Comparison of ENCODE assay signal across 27 cellular contexts in genomic region chr4:177509346-177509745, GRCh38.
"Had no signal": no experiment of that assay in that cellular context is flagged by ENCODE, and none has a peak within 500 bp of the region (broad histone marks: within the 10 kb centered on the region; RNA-seq: fewer than 3 reads in every experiment).

No MANE protein-coding gene starts in this region.

- H3K36me3 ChIP-seq: ascending aorta, breast epithelium, esophagus muscularis mucosa, gastrocnemius medialis, heart left ventricle had no signal

- DNase-seq: activated CD4-positive, alpha-beta memory T cell treated with anti-CD3 and anti-CD28 coated beads for 36 hours; activated CD4-positive, alpha-beta T cell treated with anti-CD3 and anti-CD28 coated beads for 36 hours; activated CD4-positive, alpha-beta T cell treated with anti-CD3 and anti-CD28 coated beads, Interleukin-2, amount 10 ng/mL, durations not matched to agents 24 days and 14 days; activated CD4-positive, CD25-positive, alpha-beta regulatory T cell; activated CD4-positive, CD25-positive, alpha-beta regulatory T cell treated with anti-CD3 and anti-CD28 coated beads, Interleukin-2, amount 50 U/mL, for 72 hours; activated CD8-positive, alpha-beta memory T cell treated with anti-CD3 and anti-CD28 coated beads, Interleukin-2, amount 50 U/mL, for 48 hours; activated CD8-positive, alpha-beta T cell treated with anti-CD3 and anti-CD28 coated beads, Interleukin-2, amount 10 ng/mL, durations not matched to agents 7 days and 5 days; activated gamma-delta T cell; activated naive CD4-positive, alpha-beta T cell; activated naive CD4-positive, alpha-beta T cell treated with anti-CD3 and anti-CD28 coated beads, Interleukin-2, amount 10 ng/mL, durations not matched to agents 7 days and 5 days; activated naive CD8-positive, alpha-beta T cell treated with anti-CD3 and anti-CD28 coated beads, Interleukin-2, amount 10 ng/mL, durations not matched to agents 7 days and 5 days; activated T-cell treated with anti-CD3 and anti-CD28 coated beads for 4 hours; activated T-cell treated with anti-CD3 and anti-CD28 coated beads, Interleukin-2, amount 50 U/mL, for 24 hours; activated T-cell treated with anti-CD3 and anti-CD28 coated beads, Interleukin-2, amount 50 U/mL, for 72 hours; dorsolateral prefrontal cortex; effector memory CD4-positive, alpha-beta T cell; endodermal cell; erythroblast; foreskin keratinocyte; gastrocnemius medialis; glutamatergic neuron; heart left ventricle; T-helper 2 cell had no signal

- H3K4me3 ChIP-seq: ascending aorta, breast epithelium, coronary artery, dorsolateral prefrontal cortex, esophagus muscularis mucosa, gastrocnemius medialis, heart left ventricle had no signal

- ATAC-seq: activated CD4-positive, alpha-beta T cell treated with anti-CD3 and anti-CD28 coated beads for 36 hours; activated CD8-positive, alpha-beta T cell treated with anti-CD3 and anti-CD28 coated beads, Interleukin-2, amount 10 ng/mL, durations not matched to agents 7 days and 5 days; foreskin keratinocyte; gastrocnemius medialis; heart left ventricle had no signal

- H3K27me3 ChIP-seq: ascending aorta, breast epithelium, dorsolateral prefrontal cortex, esophagus muscularis mucosa, foreskin keratinocyte, gastrocnemius medialis, heart left ventricle had no signal
